Comparison of ENCODE assay signal across 18 cellular contexts in genomic region chr16:68089067-68089466, GRCh38. TPM values are rescaled to one million over a fixed set of nuclear protein-coding genes. Genes with fewer than 3 reads are reported as not detected.
DNase-seq lines count a peak whose midpoint lies in the region; ATAC-seq and TF ChIP-seq lines count a peak whose summit lies in the region.
"Had no signal": no experiment of that assay in that cellular context is flagged by ENCODE, and none has a peak within 500 bp of the region (broad histone marks: within the 10 kb centered on the region; RNA-seq: fewer than 3 reads in every experiment).

No MANE protein-coding gene starts in this region.

- H3K4me1 Mint-ChIP-seq in activated CD4-positive, alpha-beta T cell treated with anti-CD3 and anti-CD28 coated beads, Interleukin-2, amount 10 ng/mL, durations not matched to agents 24 days and 14 days, result peaks cover 49% of the 10 kb centered on the region
- peaks cover 53% of the 10 kb centered on the region for H3K4me1 Mint-ChIP-seq in activated CD8-positive, alpha-beta T cell treated with anti-CD3 and anti-CD28 coated beads, Interleukin-2, amount 10 ng/mL, durations not matched to agents 7 days and 5 days (ENCODE audit: low read depth)
- H3K4me1 Mint-ChIP-seq in naive thymus-derived CD8-positive, alpha-beta T cell, result peaks cover 32 to 69% (median 64%) of the 10 kb centered on the region in 4 donors

- no peak for DNase-seq in activated CD4-positive, alpha-beta T cell treated with anti-CD3 and anti-CD28 coated beads, Interleukin-2, amount 10 ng/mL, durations not matched to agents 24 days and 14 days
- no peak for DNase-seq in activated CD4-positive, alpha-beta T cell treated with anti-CD3 and anti-CD28 coated beads for 1 hour
- no peak for DNase-seq in activated CD8-positive, alpha-beta T cell treated with anti-CD3 and anti-CD28 coated beads, Interleukin-2, amount 10 ng/mL, durations not matched to agents 7 days and 5 days
- no peak for DNase-seq in naive thymus-derived CD8-positive, alpha-beta T cell
- no peak for DNase-seq in dedifferentiated amniotic fluid mesenchymal stem cell (ENCODE audit: extremely low spot score)
- DNase-seq in NOMO-1 treated with DMSO at 0.1 percent for 48 hours (lab: John Stamatoyannopoulos, UW; ENCODE audit: unreplicated experiment), result no peak
- DNase-seq in NCI-H69 (lab: John Stamatoyannopoulos, UW), result no peak
- DNase-seq: EL, NCI-H1436 treated with DMSO at 0.1 percent for 48 hours, NCI-H2227 treated with DMSO at 0.1 percent for 48 hours, nephron progenitor cell, Right ventricle myocardium superior had no signal

- no peak overlapping the region for H3K4me3 ChIP-seq in HEK293 (ENCODE audit: low read depth, low read length)
- H3K4me3 ChIP-seq: A549, coronary artery, vagina had no signal

- POLR2A ChIA-PET in HEK293 (lab: Yijun Ruan, JAX), result no interaction called here
- POLR2A ChIA-PET in activated CD8-positive, alpha-beta T cell treated with anti-CD3 and anti-CD28 coated beads, Interleukin-2, amount 10 ng/mL, durations not matched to agents 7 days and 5 days (lab: Charles Lee), result interaction anchor here (1.2 kb wide), 2 partner anchors 15 to 32 kb away, joined by 3 read pairs; no protein-coding TSS in a partner anchor
- POLR2A ChIA-PET in naive thymus-derived CD8-positive, alpha-beta T cell (lab: Charles Lee), result interaction anchor here (0.6 to 11.3 kb wide), 3 partner anchors 9 to 151 kb away, joined by 3 to 406 read pairs (median 4); no protein-coding TSS in a partner anchor

- no peaks in the 10 kb centered on the region for H3K27me3 Mint-ChIP-seq in activated CD4-positive, alpha-beta T cell treated with anti-CD3 and anti-CD28 coated beads, Interleukin-2, amount 10 ng/mL, durations not matched to agents 24 days and 14 days
- H3K27me3 Mint-ChIP-seq in activated CD8-positive, alpha-beta T cell treated with anti-CD3 and anti-CD28 coated beads, Interleukin-2, amount 10 ng/mL, durations not matched to agents 7 days and 5 days (ENCODE audit: low read depth), result no peaks in the 10 kb centered on the region
- no peaks in the 10 kb centered on the region for H3K27me3 Mint-ChIP-seq in naive thymus-derived CD8-positive, alpha-beta T cell

- H3K36me3 ChIP-seq in HEK293 (ENCODE audit: control insufficient read depth in 2 of 2, insufficient read depth in 1 of 2, low read length in 2 of 2), result no peaks in the 10 kb centered on the region
- H3K36me3 ChIP-seq: vagina had no signal

- H3K27ac ChIP-seq in HEK293 (ENCODE audit: extremely low read depth, low read depth, low read length), result no peak overlapping the region; the same call in 1 of the 2 replicates
- H3K27ac ChIP-seq: coronary artery, epithelial cell of prostate, vagina had no signal

- peaks cover 28% of the 10 kb centered on the region for H3K4me1 ChIP-seq in HEK293 (ENCODE audit: control insufficient read depth, insufficient read depth, low read length)

- CTCF ChIA-PET in HEK293 (lab: Yijun Ruan, JAX), result interaction anchor here (0.9 to 1.0 kb wide), 3 partner anchors 23 to 240 kb away, joined by 3 to 4 read pairs (median 4); partner anchors contain the start of gene SLC7A6
- CTCF ChIA-PET in activated CD8-positive, alpha-beta T cell treated with anti-CD3 and anti-CD28 coated beads, Interleukin-2, amount 10 ng/mL, durations not matched to agents 7 days and 5 days (lab: Charles Lee), result interaction anchor here (1.0 to 8.4 kb wide), 3 partner anchors 16 to 139 kb away, joined by 6 to 142 read pairs (median 78); no protein-coding TSS in a partner anchor

- H3K4me3 Mint-ChIP-seq in activated CD4-positive, alpha-beta T cell treated with anti-CD3 and anti-CD28 coated beads, Interleukin-2, amount 10 ng/mL, durations not matched to agents 24 days and 14 days, result peak overlapping the region; percentile 85
- H3K4me3 Mint-ChIP-seq in activated CD8-positive, alpha-beta T cell treated with anti-CD3 and anti-CD28 coated beads, Interleukin-2, amount 10 ng/mL, durations not matched to agents 7 days and 5 days, result peak overlapping the region; percentile 75
- H3K4me3 Mint-ChIP-seq in naive thymus-derived CD8-positive, alpha-beta T cell, result peak overlapping the region; percentile 64 to 93 (median 83)
- H3K4me3 Mint-ChIP-seq: nephron progenitor cell had no signal

- peaks cover 18% of the 10 kb centered on the region for H3K36me3 Mint-ChIP-seq in activated CD4-positive, alpha-beta T cell treated with anti-CD3 and anti-CD28 coated beads, Interleukin-2, amount 10 ng/mL, durations not matched to agents 24 days and 14 days (ENCODE audit: low read depth)
- H3K36me3 Mint-ChIP-seq in activated CD8-positive, alpha-beta T cell treated with anti-CD3 and anti-CD28 coated beads, Interleukin-2, amount 10 ng/mL, durations not matched to agents 7 days and 5 days (ENCODE audit: low read depth), result peaks cover 24% of the 10 kb centered on the region
- H3K36me3 Mint-ChIP-seq in naive thymus-derived CD8-positive, alpha-beta T cell, result no peaks in the 10 kb centered on the region

- H3K9me3 Mint-ChIP-seq in activated CD4-positive, alpha-beta T cell treated with anti-CD3 and anti-CD28 coated beads, Interleukin-2, amount 10 ng/mL, durations not matched to agents 24 days and 14 days, result no peaks in the 10 kb centered on the region
- no peaks in the 10 kb centered on the region for H3K9me3 Mint-ChIP-seq in activated CD8-positive, alpha-beta T cell treated with anti-CD3 and anti-CD28 coated beads, Interleukin-2, amount 10 ng/mL, durations not matched to agents 7 days and 5 days (ENCODE audit: insufficient read depth)
- no peaks in the 10 kb centered on the region for H3K9me3 Mint-ChIP-seq in naive thymus-derived CD8-positive, alpha-beta T cell
- H3K9me3 Mint-ChIP-seq: nephron progenitor cell had no signal

- intact Hi-C loops in activated CD4-positive, alpha-beta T cell treated with anti-CD3 and anti-CD28 coated beads, Interleukin-2, amount 10 ng/mL, durations not matched to agents 24 days and 14 days (cut with micrococcal nuclease), result no loop called here

- H3K9me3 ChIP-seq in HEK293 (ENCODE audit: control insufficient read depth, insufficient read depth, low read depth, low read length), result no peaks in the 10 kb centered on the region
- H3K9me3 ChIP-seq: A549, vagina had no signal

- no peak for ATAC-seq in activated CD8-positive, alpha-beta T cell treated with anti-CD3 and anti-CD28 coated beads, Interleukin-2, amount 10 ng/mL, durations not matched to agents 7 days and 5 days
- ATAC-seq in naive thymus-derived CD8-positive, alpha-beta T cell, result no peak
- ATAC-seq: A549; activated CD4-positive, CD25-positive, alpha-beta regulatory T cell treated with anti-CD3 and anti-CD28 coated beads, Interleukin-2, amount 50 U/mL, for 24 hours had no signal

- no peak for TF ChIP-seq CTCF in HEK293 (tag by site-specific recombination; IDR thresholded peaks at IDR 0.05)

- H3K27ac Mint-ChIP-seq in activated CD4-positive, alpha-beta T cell treated with anti-CD3 and anti-CD28 coated beads, Interleukin-2, amount 10 ng/mL, durations not matched to agents 24 days and 14 days, result peak overlapping the region; percentile 71
- H3K27ac Mint-ChIP-seq in activated CD8-positive, alpha-beta T cell treated with anti-CD3 and anti-CD28 coated beads, Interleukin-2, amount 10 ng/mL, durations not matched to agents 7 days and 5 days, result peak overlapping the region; percentile 67
- H3K27ac Mint-ChIP-seq in naive thymus-derived CD8-positive, alpha-beta T cell, result peak overlapping the region; percentile 79 to 96 (median 91)

TF ChIP-seq in HEK293, 187 proteins besides CTCF, POLR2A, EP300 and RAD21 (continues in another document):
- TF ChIP-seq OSR2 (tag by site-specific recombination; IDR thresholded peaks at IDR 0.05) (peak; percentile 45; the same call in 1 of the 2 replicates), WT1 (tag by site-specific recombination; IDR thresholded peaks at IDR 0.05) (0 out of 2 replicates have a peak, but pooled peaks have one; percentile 13), SP7 (tag by site-specific recombination; IDR thresholded peaks at IDR 0.05) (0 out of 2 replicates have a peak, but pooled peaks have one; percentile 35), ELK4 (IDR thresholded peaks at IDR 0.05; ENCODE audit: borderline replicate concordance, low read depth, low read length) (no peak), ZNF664 (tag by site-specific recombination; IDR thresholded peaks at IDR 0.05) (peak; percentile 72; the same call in 1 of the 2 replicates), ZBTB44 (tag by site-specific recombination; IDR thresholded peaks at IDR 0.05) (peak; percentile 6; the same call in 1 of the 2 replicates), MYNN (tag by site-specific recombination; IDR thresholded peaks at IDR 0.05; ENCODE audit: borderline replicate concordance) (no peak)

RNA-seq across cellular contexts. Expression of gene NFATC3, which starts 3.9 kb away (rescaled TPM):
- 143 and 146 TPM in 2 replicates for total RNA-seq in activated CD4-positive, alpha-beta T cell treated with anti-CD3 and anti-CD28 coated beads, Interleukin-2, amount 10 ng/mL, durations not matched to agents 24 days and 14 days
- 100 to 1,000 TPM; 166 to 169 TPM for total RNA-seq in activated CD8-positive, alpha-beta T cell treated with anti-CD3 and anti-CD28 coated beads, Interleukin-2, amount 10 ng/mL, durations not matched to agents 7 days and 5 days
- 100 to 1,000 TPM; 156 to 162 TPM for total RNA-seq in naive thymus-derived CD8-positive, alpha-beta T cell
- polyA plus RNA-seq in naive thymus-derived CD8-positive, alpha-beta T cell, result 100 to 1,000 TPM in 1 of 3 donors, 10 to 100 TPM in 2; 85.2 to 102 (median 86.6) TPM
